29 cellular contexts compared by ENCODE assay signal in the genomic region with DNA sequence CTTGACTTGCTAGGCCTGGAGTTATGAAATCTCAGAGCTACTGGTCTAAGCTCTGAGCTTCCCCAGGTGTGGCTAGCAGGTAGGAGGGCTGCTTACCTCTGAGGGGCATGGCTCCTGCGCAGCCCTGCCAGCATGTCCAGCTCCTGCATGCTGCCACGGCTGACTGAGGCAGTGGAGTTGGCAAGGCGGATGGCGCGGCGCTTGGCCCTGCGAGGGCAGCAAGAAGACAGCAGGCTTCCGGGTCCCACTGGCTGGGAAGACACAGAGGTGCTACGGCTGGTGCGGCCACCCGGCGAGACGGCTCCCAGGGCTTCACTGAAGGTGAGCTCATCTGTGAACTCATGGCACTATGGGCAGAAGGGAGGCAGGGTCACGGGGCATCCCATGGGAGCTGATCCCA. TPM values are rescaled to one million over a fixed set of nuclear protein-coding genes. Genes with fewer than 3 reads are reported as not detected.
DNase-seq lines count a peak whose midpoint lies in the region; ATAC-seq and TF ChIP-seq lines count a peak whose summit lies in the region.
"Had no signal": no experiment of that assay in that cellular context is flagged by ENCODE, and none has a peak within 500 bp of the region (broad histone marks: within the 10 kb centered on the region; RNA-seq: fewer than 3 reads in every experiment).

No MANE protein-coding gene starts in this region.

- H4K20me1 ChIP-seq in IMR-90 (ENCODE audit: insufficient read depth, low read length): no peaks in the 10 kb centered on the region

- H2AFZ ChIP-seq in IMR-90 (replicated peaks; ENCODE audit: low read length, poor library complexity) (peak overlapping the region; percentile 5), neuronal stem cell (ENCODE audit: low read length) (no peak overlapping the region)

- intact Hi-C loops in IMR-90 (cut with micrococcal nuclease): no loop called here

- no peak overlapping the region for H2BK15ac ChIP-seq in IMR-90 (ENCODE audit: low read depth, low read length)
- H2BK15ac ChIP-seq in neuronal stem cell (ENCODE audit: low read length): no peak overlapping the region

- H2BK20ac ChIP-seq in IMR-90 (ENCODE audit: low read depth, low read length): no peak overlapping the region

- 87% methylated on average over 8 of the region's 14 CpGs; no CpG with 5 or more reads in 1 of the 2 experiments for WGBS in IMR-90 (ENCODE audit: extremely low coverage in 2 of 2, insufficient read length in 1 of 2), 2 experiments
- WGBS in neuronal stem cell (ENCODE audit: extremely low coverage in 2 of 2, insufficient read length in 2 of 2, insufficient replicate concordance in 1 of 2), 2 donors: no CpG with 5 or more reads among the region's 14 CpGs

- no TSS peak for BruUV-seq in IMR-90 (replicated peaks; lab: Mats Ljungman, UMichigan)

- H3K23ac ChIP-seq in IMR-90 (ENCODE audit: low read depth, low read length) (no peak overlapping the region), neuronal stem cell (ENCODE audit: low read depth, low read length, poor library complexity) (peak overlapping the region; percentile 31)

- POLR2A ChIA-PET in IMR-90 (lab: Charles Lee; ENCODE audit: unreplicated experiment): no interaction called here

- dilution Hi-C loops in IMR-90 (cut with HindIII; ENCODE audit: low sequenced_read_pairs, unreplicated experiment): no loop called here

- CTCF ChIA-PET in IMR-90 (lab: Yijun Ruan, JAX): no interaction called here

- H2BK5ac ChIP-seq in IMR-90 (ENCODE audit: low read depth, low read length, poor library complexity, severe bottlenecking) (no peak overlapping the region), neuronal stem cell (ENCODE audit: low read length) (no peak overlapping the region)

- H4K91ac ChIP-seq in IMR-90 (ENCODE audit: insufficient read depth, low read depth, low read length): no peak overlapping the region
- no peak overlapping the region for H4K91ac ChIP-seq in neuronal stem cell (ENCODE audit: low read depth, low read length, poor library complexity)

- no peak for TF ChIP-seq CTCF in IMR-90 (conservative IDR thresholded peaks at IDR 0.05; ENCODE audit: low read depth, low read length)

- no peak overlapping the region for H2AK9ac ChIP-seq in IMR-90 (replicated peaks; ENCODE audit: low read depth, low read length, poor library complexity)

- H3K27ac ChIP-seq in IMR-90 (ENCODE audit: insufficient read depth, low read length): no peak overlapping the region
- H3K27ac ChIP-seq in neuronal stem cell (replicated peaks; ENCODE audit: low read length): no peak overlapping the region
- H3K27ac ChIP-seq: 22Rv1; A549; BLaER1; BLaER1 treated with 17β-estradiol and CSF1 and Interleukin-3, amounts not matched to agents 10 nM and 100 nM; C4-2B had no signal

- no peaks in the 10 kb centered on the region for H3K36me3 ChIP-seq in IMR-90 (ENCODE audit: control insufficient read depth, insufficient read depth, low read length)
- H3K36me3 ChIP-seq in neuronal stem cell (replicated peaks in 1 of 2; ENCODE audit: control insufficient read depth in 2 of 2, insufficient read depth in 2 of 2, low read length in 2 of 2): no peaks in the 10 kb centered on the region
- H3K36me3 ChIP-seq: BE2C had no signal

- no peak for ATAC-seq in IMR-90 (ENCODE audit: low read depth)
- ATAC-seq: A549; CD8-positive, alpha-beta T cell had no signal

- no peak for TF ChIP-seq RAD21 in IMR-90 (IDR thresholded peaks at IDR 0.05; ENCODE audit: low read length)

- H3K79me1 ChIP-seq in IMR-90 (ENCODE audit: low read depth in 1 of 2, low read length in 2 of 2) (no peaks in the 10 kb centered on the region), neuronal stem cell (ENCODE audit: low read depth, low read length) (no peaks in the 10 kb centered on the region)

- no peaks in the 10 kb centered on the region for H3K9me1 ChIP-seq in IMR-90 (ENCODE audit: insufficient read depth, low read length)

- H3K14ac ChIP-seq in IMR-90 (replicated peaks; ENCODE audit: low read depth, low read length): no peak overlapping the region
- no peak overlapping the region for H3K14ac ChIP-seq in neuronal stem cell (ENCODE audit: low read length)

- no peak overlapping the region for H2AK5ac ChIP-seq in IMR-90 (ENCODE audit: low read depth, low read length)
- H2AK5ac ChIP-seq in neuronal stem cell (ENCODE audit: low read depth, low read length): no peak overlapping the region

- H2BK12ac ChIP-seq in neuronal stem cell (ENCODE audit: low read length): no peak overlapping the region

- H3K9me3 ChIP-seq in IMR-90 (ENCODE audit: control insufficient read depth, insufficient read depth, low read length): 0 out of 2 replicates have a peak, but pooled peaks cover 2% of the 10 kb centered on the region
- H3K9me3 ChIP-seq in neuronal stem cell (replicated peaks in 1 of 2; ENCODE audit: control insufficient read depth in 2 of 2, insufficient read depth in 1 of 2, low read depth in 1 of 2, low read length in 2 of 2): no peaks in the 10 kb centered on the region
- H3K9me3 ChIP-seq: A549; BE2C; BLaER1; BLaER1 treated with 17β-estradiol and CSF1 and Interleukin-3, amounts not matched to agents 10 nM and 100 nM; Caco-2 had no signal

- H2BK120ac ChIP-seq in IMR-90 (ENCODE audit: low read depth, low read length) (no peak overlapping the region), neuronal stem cell (ENCODE audit: low read depth, low read length) (no peak overlapping the region)

- H3K4ac ChIP-seq in IMR-90 (ENCODE audit: low read depth, low read length): no peak overlapping the region
- H3K4ac ChIP-seq in neuronal stem cell (ENCODE audit: low read length): no peak overlapping the region

- H3K56ac ChIP-seq in IMR-90 (ENCODE audit: extremely low read depth, insufficient read depth, low read length): no peak overlapping the region

- H4K8ac ChIP-seq in IMR-90 (ENCODE audit: low read depth in 2 of 2, low read length in 2 of 2): no peak overlapping the region
- H4K8ac ChIP-seq in neuronal stem cell (ENCODE audit: low read depth, low read length): no peak overlapping the region

- no peak for DNase-seq in IMR-90
- DNase-seq in neuronal stem cell (ENCODE audit: low spot score): no peak
- no peak for DNase-seq in stimulated activated CD8-positive, alpha-beta memory T cell treated with anti-CD3 and anti-CD28 coated beads, Interleukin-4, amount 100 ng/mL, for 48 hours
- no peak for DNase-seq in iPS-NIHi11 (ENCODE audit: low spot score)
- DNase-seq: 8988T; ACHN; AML-193; BE2C; Caco-2; Calu3; CD4-positive, alpha-beta memory T cell; CD4-positive, alpha-beta T cell; CD4-positive, CD25-positive, alpha-beta regulatory T cell; CD8-positive, alpha-beta memory T cell; CD8-positive, alpha-beta T cell; COR-L47; DMS 273 treated with DMSO at 0.1 percent for 48 hours; DMS153; DMS53; DMS79; DMS79 treated with DMSO at 0.1 percent for 48 hours; DND-41; EL had no signal

- no peak overlapping the region for H3K9ac ChIP-seq in IMR-90 (ENCODE audit: low read depth, low read length)
- H3K9ac ChIP-seq in neuronal stem cell (ENCODE audit: low read depth, low read length, poor library complexity): peak overlapping the region; percentile 44
- H3K9ac ChIP-seq: BLaER1; BLaER1 treated with 17β-estradiol and CSF1 and Interleukin-3, amounts not matched to agents 10 nM and 100 nM had no signal

- H3K4me2 ChIP-seq in IMR-90 (ENCODE audit: low read depth, low read length) (no peak overlapping the region), neuronal stem cell (ENCODE audit: insufficient read depth, low read length, poor library complexity, severe bottlenecking) (no peak overlapping the region)
- H3K4me2 ChIP-seq: A549; BLaER1; BLaER1 treated with 17β-estradiol and CSF1 and Interleukin-3, amounts not matched to agents 10 nM and 100 nM had no signal

- H3K18ac ChIP-seq in IMR-90 (ENCODE audit: low read depth, low read length): no peak overlapping the region
- no peak overlapping the region for H3K18ac ChIP-seq in neuronal stem cell (ENCODE audit: low read length)

- H4K5ac ChIP-seq in IMR-90 (ENCODE audit: low read depth, low read length): no peak overlapping the region

- in situ Hi-C loops in IMR-90 (cut with MboI; ENCODE audit: low sequenced_read_pairs): loop anchor here (25.0 kb wide), 1 partner anchor 96 kb away; the partner anchor contains the start of genes CCDC120 and PRAF2

- H3K27me3 ChIP-seq in IMR-90 (ENCODE audit: control insufficient read depth, insufficient read depth, low read length) (no peaks in the 10 kb centered on the region), neuronal stem cell (ENCODE audit: control insufficient read depth in 3 of 3, insufficient read depth in 3 of 3, low read depth in 1 of 3, low read length in 3 of 3) (no peaks in the 10 kb centered on the region)
- H3K27me3 ChIP-seq: BE2C had no signal

- H3K4me3 ChIP-seq in IMR-90 (ENCODE audit: insufficient read depth, low read depth, low read length) (no peak overlapping the region), neuronal stem cell (ENCODE audit: low read length in 2 of 2) (no peak overlapping the region)
- H3K4me3 ChIP-seq: A549; BLaER1; BLaER1 treated with 17β-estradiol and CSF1 and Interleukin-3, amounts not matched to agents 10 nM and 100 nM had no signal

- H3K4me1 ChIP-seq in IMR-90 (ENCODE audit: control insufficient read depth, insufficient read depth, low read length): peaks cover 4% of the 10 kb centered on the region
- H3K4me1 ChIP-seq in neuronal stem cell (ENCODE audit: control insufficient read depth in 2 of 2, insufficient read depth in 1 of 2, low read depth in 1 of 2, low read length in 2 of 2): no peaks in the 10 kb centered on the region
- H3K4me1 ChIP-seq: Caco-2 had no signal

- no peak for TF ChIP-seq POLR2A in IMR-90 (IDR thresholded peaks at IDR 0.05; ENCODE audit: low read depth, low read length)

RNA-seq across cellular contexts. Expression of gene KCND1, which starts 5.7 kb away (rescaled TPM):
- total RNA-seq in IMR-90 (2012; rRNA removed): 0.28 and 0.36 TPM in 2 replicates
- 1.8 and 1.9 TPM in 2 replicates for polyA plus RNA-seq in IMR-90 (2012; rRNA removed)
- polyA plus RNA-seq in IMR-90 (2012; cell fraction: cytosol; rRNA removed): 1.0 and 2.2 TPM in 2 replicates
- 5.1 and 6.4 TPM in 2 replicates for polyA plus RNA-seq in IMR-90 (2012; cell fraction: nucleus; rRNA removed; ENCODE audit: low replicate concordance)
- polyA plus RNA-seq in neuronal stem cell (2013, experiment 1 of 2): 2.0 TPM
- 1.9 TPM for polyA plus RNA-seq in neuronal stem cell (2013, experiment 2 of 2)
- polyA plus RNA-seq: CD14-positive monocyte had no signal

RNA-seq across cellular contexts. Expression of gene OTUD5, which starts 8.6 kb away (rescaled TPM):
- 30.6 and 31.7 TPM in 2 replicates for total RNA-seq in IMR-90 (2012; rRNA removed)
- 48.3 and 50.4 TPM in 2 replicates for polyA plus RNA-seq in IMR-90 (2012; rRNA removed)
- 38.0 and 48.9 TPM in 2 replicates for polyA plus RNA-seq in IMR-90 (2012; cell fraction: cytosol; rRNA removed)
- polyA plus RNA-seq in IMR-90 (2012; cell fraction: nucleus; rRNA removed; ENCODE audit: low replicate concordance): 99.0 and 150 TPM in 2 replicates
- 40.8 TPM for polyA plus RNA-seq in neuronal stem cell (2013, experiment 1 of 2)
- polyA plus RNA-seq in neuronal stem cell (2013, experiment 2 of 2): 40.9 TPM

RNA-seq across cellular contexts. Expression of gene GRIPAP1, which starts 36.1 kb away (rescaled TPM):
- 17.9 and 20.8 TPM in 2 replicates for total RNA-seq in IMR-90 (2012; rRNA removed)
- polyA plus RNA-seq in IMR-90 (2012; rRNA removed): 21.4 and 25.0 TPM in 2 replicates
- 14.3 and 14.7 TPM in 2 replicates for polyA plus RNA-seq in IMR-90 (2012; cell fraction: cytosol; rRNA removed)
- polyA plus RNA-seq in IMR-90 (2012; cell fraction: nucleus; rRNA removed; ENCODE audit: low replicate concordance): 70.1 and 115 TPM in 2 replicates
- 22.5 TPM for polyA plus RNA-seq in neuronal stem cell (2013, experiment 1 of 2)
- polyA plus RNA-seq in neuronal stem cell (2013, experiment 2 of 2): 21.8 TPM

RNA-seq across cellular contexts. Expression of gene PIM2, which starts 47.1 kb away (rescaled TPM):
- total RNA-seq in IMR-90 (2012; rRNA removed): 6.9 and 7.3 TPM in 2 replicates
- polyA plus RNA-seq in IMR-90 (2012; rRNA removed): 8.1 and 9.4 TPM in 2 replicates
- 4.8 and 6.5 TPM in 2 replicates for polyA plus RNA-seq in IMR-90 (2012; cell fraction: cytosol; rRNA removed)
- 19.3 and 20.5 TPM in 2 replicates for polyA plus RNA-seq in IMR-90 (2012; cell fraction: nucleus; rRNA removed; ENCODE audit: low replicate concordance)
- 10.2 TPM for polyA plus RNA-seq in neuronal stem cell (2013, experiment 1 of 2)
- 10.1 TPM for polyA plus RNA-seq in neuronal stem cell (2013, experiment 2 of 2)

RNA-seq across cellular contexts. Expression of gene SLC35A2, which starts 54.5 kb away (rescaled TPM):
- total RNA-seq in IMR-90 (2012; rRNA removed): 10.8 and 12.5 TPM in 2 replicates
- 48.3 and 53.0 TPM in 2 replicates for polyA plus RNA-seq in IMR-90 (2012; rRNA removed)
- polyA plus RNA-seq in IMR-90 (2012; cell fraction: cytosol; rRNA removed): 51.6 and 70.4 TPM in 2 replicates
- polyA plus RNA-seq in IMR-90 (2012; cell fraction: nucleus; rRNA removed; ENCODE audit: low replicate concordance): 27.3 and 57.6 TPM in 2 replicates
- 12.9 TPM for polyA plus RNA-seq in neuronal stem cell (2013, experiment 1 of 2)
- 11.9 TPM for polyA plus RNA-seq in neuronal stem cell (2013, experiment 2 of 2)
